In the genomic region with DNA sequence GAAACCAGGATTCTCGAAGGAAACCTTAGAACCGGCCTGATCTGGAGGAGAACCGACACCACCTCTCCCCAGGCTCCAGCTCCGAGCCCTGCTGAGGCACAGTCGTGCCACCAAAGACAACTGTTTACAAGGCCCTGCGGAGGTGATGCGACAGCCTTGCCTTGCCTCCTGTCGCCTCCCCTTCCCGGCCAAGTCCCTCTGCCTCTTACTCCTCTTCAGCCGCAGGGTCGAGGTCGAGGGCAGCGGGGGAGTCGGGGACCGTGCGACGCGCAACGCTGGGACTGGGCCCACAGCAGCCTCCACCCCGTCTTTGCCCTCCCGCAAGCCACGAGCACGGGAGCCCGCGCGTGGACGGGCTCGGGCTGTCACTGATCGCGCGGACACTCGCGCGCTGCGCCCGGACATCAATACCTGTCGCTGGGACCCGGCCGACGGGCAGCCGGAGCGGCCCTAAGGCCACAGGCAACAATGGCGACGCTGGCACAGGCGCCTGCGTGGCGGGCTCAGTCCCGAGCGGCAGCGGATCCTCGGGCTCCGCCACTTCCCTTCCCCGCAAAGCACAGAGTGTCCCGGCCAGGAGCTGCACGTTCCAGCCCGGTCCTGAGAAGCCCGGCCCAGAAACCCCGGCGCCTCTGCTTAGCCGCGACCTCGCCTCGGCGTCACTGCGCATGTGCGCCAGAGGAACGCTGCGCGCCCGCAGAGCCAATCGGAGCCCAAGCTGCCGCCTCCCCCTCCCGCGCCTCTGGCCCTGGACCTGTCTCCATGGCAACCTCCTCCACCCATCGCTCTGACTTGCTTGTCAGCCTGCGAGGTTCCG, we compare ENCODE assay signal across 2 cellular contexts.
TF ChIP-seq lines count a peak whose summit lies in the region.

Gene ZNF287, minus strand, starts transcription at position 664 of the 817 bp plus-strand sequence. CDS start 1,473 bp downstream, outside the sequence.

TF ChIP-seq in liver, 16 proteins besides CTCF, POLR2A, EP300 and RAD21 (continued from another document):
- TF ChIP-seq SP1 (IDR thresholded peaks at IDR 0.05) (peak; percentile 7), YY1 (IDR thresholded peaks at IDR 0.05) (peak; percentile 22)

TF ChIP-seq in HepG2, 621 proteins besides CTCF, POLR2A, EP300 and RAD21:
- TF ChIP-seq ZBTB14 (CRISPR knock-in tag; IDR thresholded peaks at IDR 0.05) = no peak
- TF ChIP-seq HES4 (CRISPR knock-in tag; IDR thresholded peaks at IDR 0.05; ENCODE audit: borderline replicate concordance) = no peak
- TF ChIP-seq SMC3 (IDR thresholded peaks at IDR 0.05; ENCODE audit: low read length) = no peak
- TF ChIP-seq RNF2 (conservative IDR thresholded peaks at IDR 0.05; ENCODE audit: low read depth) = no peak
- TF ChIP-seq GTF2F1 (IDR thresholded peaks at IDR 0.05; ENCODE audit: low read length) = no peak
- TF ChIP-seq GRHL1 (CRISPR knock-in tag; conservative IDR thresholded peaks at IDR 0.05) = no peak
- no peak for TF ChIP-seq ZNF318 (CRISPR knock-in tag; IDR thresholded peaks at IDR 0.05)
- no peak for TF ChIP-seq ZNF326 (CRISPR knock-in tag; IDR thresholded peaks at IDR 0.05; ENCODE audit: borderline replicate concordance)
- no peak for TF ChIP-seq AHR (CRISPR knock-in tag; IDR thresholded peaks at IDR 0.05)
- TF ChIP-seq, protein P1, sequence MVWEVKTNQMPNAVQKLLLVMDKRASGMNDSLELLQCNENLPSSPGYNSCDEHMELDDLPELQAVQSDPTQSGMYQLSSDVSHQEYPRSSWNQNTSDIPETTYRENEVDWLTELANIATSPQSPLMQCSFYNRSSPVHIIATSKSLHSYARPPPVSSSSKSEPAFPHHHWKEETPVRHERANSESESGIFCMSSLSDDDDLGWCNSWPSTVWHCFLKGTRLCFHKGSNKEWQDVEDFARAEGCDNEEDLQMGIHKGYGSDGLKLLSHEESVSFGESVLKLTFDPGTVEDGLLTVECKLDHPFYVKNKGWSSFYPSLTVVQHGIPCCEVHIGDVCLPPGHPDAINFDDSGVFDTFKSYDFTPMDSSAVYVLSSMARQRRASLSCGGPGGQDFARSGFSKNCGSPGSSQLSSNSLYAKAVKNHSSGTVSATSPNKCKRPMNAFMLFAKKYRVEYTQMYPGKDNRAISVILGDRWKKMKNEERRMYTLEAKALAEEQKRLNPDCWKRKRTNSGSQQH (CRISPR knock-in tag; IDR thresholded peaks at IDR 0.05; ENCODE audit: low read depth) = no peak
- TF ChIP-seq ZNF34 (CRISPR knock-in tag; IDR thresholded peaks at IDR 0.05; ENCODE audit: borderline replicate concordance) = no peak
- no peak for TF ChIP-seq NFKB2 (CRISPR knock-in tag; IDR thresholded peaks at IDR 0.05; ENCODE audit: borderline replicate concordance)
- no peak for TF ChIP-seq KLF12 (CRISPR knock-in tag; IDR thresholded peaks at IDR 0.05; ENCODE audit: borderline replicate concordance)
- no peak for TF ChIP-seq ZNF616 (CRISPR knock-in tag; IDR thresholded peaks at IDR 0.05; ENCODE audit: low read depth)
- TF ChIP-seq YY1 (IDR thresholded peaks at IDR 0.05; ENCODE audit: insufficient read depth, insufficient replicate concordance, low read depth, low read length) = no peak
- no peak for TF ChIP-seq ZFP36 (IDR thresholded peaks at IDR 0.05; ENCODE audit: borderline replicate concordance, low read depth, low read length, partially characterized antibody)
- TF ChIP-seq ZNF607 (CRISPR knock-in tag; IDR thresholded peaks at IDR 0.05; ENCODE audit: borderline replicate concordance) = no peak
- TF ChIP-seq EZH2 (conservative IDR thresholded peaks at IDR 0.05; ENCODE audit: low read depth, low read length) = no peak
- TF ChIP-seq ZNF782 (CRISPR knock-in tag; IDR thresholded peaks at IDR 0.05; ENCODE audit: borderline replicate concordance) = no peak
- TF ChIP-seq ATF1 (CRISPR knock-in tag; IDR thresholded peaks at IDR 0.05) = no peak
